ENCODE assay signal across 19 cellular contexts in genomic region chr12:78398750-78399149, GRCh38.
DNase-seq lines count a peak whose midpoint lies in the region; ATAC-seq and TF ChIP-seq lines count a peak whose summit lies in the region.
"Had no signal": no experiment of that assay in that cellular context is flagged by ENCODE, and none has a peak within 500 bp of the region (broad histone marks: within the 10 kb centered on the region; RNA-seq: fewer than 3 reads in every experiment).

No MANE protein-coding gene starts in this region.

- POLR2A ChIA-PET in PC-3 (lab: Charles Lee; ENCODE audit: unreplicated experiment) = no interaction called here

- H3K4me2 ChIP-seq in PC-3 (ENCODE audit: low read length) = peak overlapping the region; percentile 36; the same call in 1 of the 2 replicates

- ATAC-seq in PC-3 = peak; percentile 79
- ATAC-seq in HG03342 (IDR thresholded peaks at IDR 0.05; ENCODE audit: unreplicated experiment) = no peak
- ATAC-seq: K562 had no signal

- H3K9me2 ChIP-seq in PC-3 (replicated peaks; ENCODE audit: low read length) = 0 out of 2 replicates have a peak, but pooled peaks cover 4% of the 10 kb centered on the region

- intact Hi-C loops in PC-3 (cut with micrococcal nuclease) = loop anchor here (2.0 to 5.0 kb wide), 2 partner anchors 214 to 464 kb away; partner anchors contain the start of gene SYT1

- H3K9ac ChIP-seq in PC-3 (ENCODE audit: low read length) = peak overlapping the region; percentile 55; the same call in 1 of the 2 replicates

- no peaks in the 10 kb centered on the region for H3K79me2 ChIP-seq in PC-3 (ENCODE audit: low read length)

- BruUV-seq in PC-3 (replicated peaks; lab: Mats Ljungman, UMichigan) = no TSS peak

- H3K4me3 ChIP-seq in PC-3 (ENCODE audit: low read length) = no peak overlapping the region
- H3K4me3 ChIP-seq in cardiac fibroblast (replicated peaks in 1 of 2; ENCODE audit: low read depth in 2 of 2, low read length in 2 of 2) = no peak overlapping the region
- H3K4me3 ChIP-seq in effector memory CD4-positive, alpha-beta T cell (ENCODE audit: insufficient read depth, low read depth, low read length, poor library complexity, severe bottlenecking) = no peak overlapping the region
- H3K4me3 ChIP-seq: K562, Peyer's patch had no signal

- H3K27ac ChIP-seq in PC-3 (ENCODE audit: low read length) = peak overlapping the region; percentile 92
- no peak overlapping the region for H3K27ac ChIP-seq in effector memory CD4-positive, alpha-beta T cell (ENCODE audit: insufficient read depth, low read length, poor library complexity, severe bottlenecking)
- H3K27ac ChIP-seq: Peyer's patch had no signal

- no peak overlapping the region for H2AFZ ChIP-seq in PC-3 (ENCODE audit: low read length)

- peaks cover 30% of the 10 kb centered on the region for H3K4me1 ChIP-seq in PC-3 (ENCODE audit: insufficient read depth, low read length)
- no peaks in the 10 kb centered on the region for H3K4me1 ChIP-seq in effector memory CD4-positive, alpha-beta T cell (ENCODE audit: control insufficient read depth, insufficient read depth, low read length, poor library complexity, severe bottlenecking)
- H3K4me1 ChIP-seq: Peyer's patch had no signal

- TF ChIP-seq CTCF in PC-3 (conservative IDR thresholded peaks at IDR 0.05; ENCODE audit: low read depth, low read length) = no peak
- TF ChIP-seq CTCF in cardiac fibroblast (IDR thresholded peaks at IDR 0.05; ENCODE audit: low read depth, low read length) = no peak

- no peaks in the 10 kb centered on the region for H3K9me3 ChIP-seq in PC-3 (ENCODE audit: low read length)
- H3K9me3 ChIP-seq in effector memory CD4-positive, alpha-beta T cell (ENCODE audit: control insufficient read depth, low read length) = no peaks in the 10 kb centered on the region
- H3K9me3 ChIP-seq: Peyer's patch had no signal

- H3K27me3 ChIP-seq in PC-3 (ENCODE audit: low read length) = no peaks in the 10 kb centered on the region
- no peaks in the 10 kb centered on the region for H3K27me3 ChIP-seq in effector memory CD4-positive, alpha-beta T cell (replicated peaks; ENCODE audit: control insufficient read depth, insufficient read depth, low read length, poor library complexity, severe bottlenecking)
- H3K27me3 ChIP-seq: Peyer's patch had no signal

- no peaks in the 10 kb centered on the region for H3K36me3 ChIP-seq in PC-3 (ENCODE audit: low read depth, low read length)
- no peaks in the 10 kb centered on the region for H3K36me3 ChIP-seq in effector memory CD4-positive, alpha-beta T cell (ENCODE audit: control insufficient read depth, insufficient read depth, low read length)
- H3K36me3 ChIP-seq: Peyer's patch had no signal

- peaks cover 5% of the 10 kb centered on the region for H3F3A ChIP-seq in PC-3 (ENCODE audit: low read length, unreplicated experiment)

- DNase-seq in EH (ENCODE audit: low read depth) (peak; percentile 4), PC-3 (peak; percentile 85), cardiac fibroblast (ENCODE audit: low read depth in 2 of 2) (peak; percentile 5 to 70), kidney tubule cell (ENCODE audit: low spot score) (peak; percentile 20), OCI-M2 (lab: John Stamatoyannopoulos, UW; ENCODE audit: unreplicated experiment) (no peak), NCI-H1105 (lab: John Stamatoyannopoulos, UW) (no peak)
- no peak for DNase-seq in effector memory CD4-positive, alpha-beta T cell
- DNase-seq: ACHN, AML-193, Calu3, GOT3, NCI-H1092, NCI-H1694, NCI-H2227 treated with DMSO at 0.1 percent for 48 hours, NCI-H524, Peyer's patch, SHP77 treated with DMSO at 0.1 percent for 48 hours had no signal

- no peaks in the 10 kb centered on the region for H4K20me1 ChIP-seq in PC-3 (ENCODE audit: low read length)

- CTCF ChIA-PET in PC-3 (lab: Charles Lee) = no interaction called here

Comparison
In these comparisons a context has a peak if more than half of its experiments do, and no peak if none do; other contexts are left out.
1. DNase-seq: peak in EH (single experiment), PC-3 (single experiment), cardiac fibroblast (2 of 2) and kidney tubule cell (single experiment); none in effector memory CD4-positive, alpha-beta T cell (0 of 3), OCI-M2 (single experiment) and NCI-H1105 (single experiment).